In genomic region chr4:23856630-23857029, GRCh38 we compare ENCODE assay signal across 24 cellular contexts. TPM values are rescaled to one million over a fixed set of nuclear protein-coding genes. Genes with fewer than 3 reads are reported as not detected.
A peak's percentile ranks its signal among the peaks of the same experiment; 100 is the strongest.
DNase-seq lines count a peak whose midpoint lies in the region; ATAC-seq and TF ChIP-seq lines count a peak whose summit lies in the region.
"Had no signal": no experiment of that assay in that cellular context is flagged by ENCODE, and none has a peak within 500 bp of the region (broad histone marks: within the 10 kb centered on the region; RNA-seq: fewer than 3 reads in every experiment).

No MANE protein-coding gene starts in this region.

- H3F3A ChIP-seq in GM23338 (replicated peaks; ENCODE audit: low read depth): no peaks in the 10 kb centered on the region

- H3K36me3 ChIP-seq in right lobe of liver (no peaks in the 10 kb centered on the region), suprapubic skin (no peaks in the 10 kb centered on the region), GM23338 (ENCODE audit: insufficient read depth) (no peaks in the 10 kb centered on the region), ascending aorta (no peaks in the 10 kb centered on the region)
- H3K36me3 ChIP-seq: spleen had no signal

- peaks cover 0 to 27% (median 3%) of the 10 kb centered on the region in 4 donors for H3K4me1 ChIP-seq in right lobe of liver
- H3K4me1 ChIP-seq in suprapubic skin: no peaks in the 10 kb centered on the region
- peaks cover 5% of the 10 kb centered on the region; the same call in 1 of the 2 replicates for H3K4me1 ChIP-seq in GM23338 (ENCODE audit: insufficient read depth)
- no peaks in the 10 kb centered on the region for H3K4me1 ChIP-seq in ascending aorta
- H3K4me1 ChIP-seq: spleen had no signal

- H3K4me3 ChIP-seq in right lobe of liver (no peak overlapping the region), suprapubic skin (no peak overlapping the region), GM23338 (no peak overlapping the region), ascending aorta (no peak overlapping the region)
- H3K4me3 ChIP-seq: GM12878, spleen had no signal

- H3K36me3 Mint-ChIP-seq in GM23338 (ENCODE audit: low read depth): no peaks in the 10 kb centered on the region; the same call in 2 of the 3 replicates
- H3K36me3 Mint-ChIP-seq: activated naive CD4-positive, alpha-beta T cell treated with anti-CD3 and anti-CD28 coated beads, Interleukin-2, amount 50 U/mL, for 24 hours; brain; naive thymus-derived CD8-positive, alpha-beta T cell had no signal

- H3K9me2 ChIP-seq in GM23338 (ENCODE audit: insufficient read depth): peaks cover 3% of the 10 kb centered on the region; the same call in 1 of the 2 replicates

- H3K4me2 ChIP-seq in GM23338: no peak overlapping the region

- ATAC-seq in right lobe of liver: peak in 3 of 4 donors; percentile 52 to 69 (median 62)
- no peak for ATAC-seq in GM23338
- no peak for ATAC-seq in HG03108 (IDR thresholded peaks at IDR 0.05; ENCODE audit: unreplicated experiment)
- ATAC-seq: GM12878; naive thymus-derived CD8-positive, alpha-beta T cell had no signal

- TF ChIP-seq POLR2A in right lobe of liver (IDR thresholded peaks at IDR 0.05): no peak
- no peak for TF ChIP-seq POLR2A in suprapubic skin (IDR thresholded peaks at IDR 0.05)

- no peak for TF ChIP-seq EP300 in suprapubic skin (IDR thresholded peaks at IDR 0.05)

- H4K20me1 ChIP-seq in GM23338 (replicated peaks; ENCODE audit: insufficient read depth): no peaks in the 10 kb centered on the region

- no peaks in the 10 kb centered on the region for H3K79me2 ChIP-seq in GM23338 (replicated peaks; ENCODE audit: insufficient read depth)

- WGBS in right lobe of liver (ENCODE audit: insufficient coverage, low coverage, low lambda C conversion rate, missing lambda C conversion rate): 20% methylated on average over 3 of the region's 3 CpGs
- 62% methylated on average over 3 of the region's 3 CpGs for WGBS in suprapubic skin

- intact Hi-C loops in right lobe of liver (cut with DNase I): no loop called here
- intact Hi-C loops in ascending aorta (cut with DNase I): no loop called here

- H3K9me3 ChIP-seq in right lobe of liver: no peaks in the 10 kb centered on the region
- H3K9me3 ChIP-seq in suprapubic skin: no peaks in the 10 kb centered on the region
- no peaks in the 10 kb centered on the region for H3K9me3 ChIP-seq in ascending aorta
- H3K9me3 ChIP-seq: BE2C, spleen had no signal

- H3K27me3 ChIP-seq in right lobe of liver: no peaks in the 10 kb centered on the region
- H3K27me3 ChIP-seq in suprapubic skin: no peaks in the 10 kb centered on the region
- H3K27me3 ChIP-seq in GM23338 (ENCODE audit: insufficient read depth): no peaks in the 10 kb centered on the region
- no peaks in the 10 kb centered on the region for H3K27me3 ChIP-seq in ascending aorta
- H3K27me3 ChIP-seq: BE2C, spleen had no signal

- TF ChIP-seq CTCF in right lobe of liver (IDR thresholded peaks at IDR 0.05): no peak
- no peak for TF ChIP-seq CTCF in suprapubic skin (IDR thresholded peaks at IDR 0.05)
- TF ChIP-seq CTCF in GM23338 (conservative IDR thresholded peaks at IDR 0.05; ENCODE audit: low read depth in 2 of 2): no peak
- TF ChIP-seq CTCF in ascending aorta (IDR thresholded peaks at IDR 0.05): no peak

- no peak overlapping the region for H3K4me3 Mint-ChIP-seq in GM23338
- H3K4me3 Mint-ChIP-seq: activated CD4-positive, alpha-beta memory T cell treated with anti-CD3 and anti-CD28 coated beads, Interleukin-2, amount 10 ng/mL, durations not matched to agents 7 days and 5 days; activated naive CD4-positive, alpha-beta T cell treated with anti-CD3 and anti-CD28 coated beads, Interleukin-2, amount 50 U/mL, for 24 hours; activated T-cell treated with anti-CD3 and anti-CD28 coated beads, Interleukin-2, amount 50 U/mL, for 24 hours; brain; naive thymus-derived CD8-positive, alpha-beta T cell had no signal

- H3K27ac Mint-ChIP-seq in GM23338: no peak overlapping the region
- H3K27ac Mint-ChIP-seq: activated CD4-positive, alpha-beta memory T cell treated with anti-CD3 and anti-CD28 coated beads, Interleukin-2, amount 10 ng/mL, durations not matched to agents 7 days and 5 days; activated naive CD4-positive, alpha-beta T cell treated with anti-CD3 and anti-CD28 coated beads, Interleukin-2, amount 50 U/mL, for 24 hours; activated T-cell treated with anti-CD3 and anti-CD28 coated beads, Interleukin-2, amount 50 U/mL, for 24 hours; naive thymus-derived CD8-positive, alpha-beta T cell had no signal

- DNase-seq in NCI-H2196 (lab: John Stamatoyannopoulos, UW; ENCODE audit: unreplicated experiment) (peak; percentile 28), NCI-H2196 treated with DMSO at 0.1 percent for 48 hours (lab: John Stamatoyannopoulos, UW; ENCODE audit: unreplicated experiment) (no peak), cerebellum (ENCODE audit: low spot score) (peak; percentile 5), right lobe of liver (peak; percentile 60 to 73 (median 68)), suprapubic skin (ENCODE audit: low spot score in 2 of 2) (no peak), GM23338 (ENCODE audit: low spot score) (no peak), ascending aorta (ENCODE audit: low spot score in 2 of 2) (no peak)
- DNase-seq: 8988T; activated CD4-positive, alpha-beta memory T cell treated with anti-CD3 and anti-CD28 coated beads, Interleukin-2, amount 10 ng/mL, durations not matched to agents 7 days and 5 days; activated T-cell treated with anti-CD3 and anti-CD28 coated beads, Interleukin-2, amount 50 U/mL, for 24 hours; BE2C; GDM1; naive thymus-derived CD8-positive, alpha-beta T cell; NCI-H187; NCI-H510A; SHP77 treated with DMSO at 0.1 percent for 48 hours; spleen; T-helper 1 cell had no signal

- no peaks in the 10 kb centered on the region for H3K27me3 Mint-ChIP-seq in GM23338 (ENCODE audit: insufficient read depth, low read depth, poor library complexity)
- H3K27me3 Mint-ChIP-seq: activated CD4-positive, alpha-beta memory T cell treated with anti-CD3 and anti-CD28 coated beads, Interleukin-2, amount 10 ng/mL, durations not matched to agents 7 days and 5 days; activated naive CD4-positive, alpha-beta T cell treated with anti-CD3 and anti-CD28 coated beads, Interleukin-2, amount 50 U/mL, for 24 hours; activated T-cell treated with anti-CD3 and anti-CD28 coated beads, Interleukin-2, amount 50 U/mL, for 24 hours; brain had no signal

- peaks cover 10% of the 10 kb centered on the region for H3K4me1 Mint-ChIP-seq in GM23338
- H3K4me1 Mint-ChIP-seq: activated CD4-positive, alpha-beta memory T cell treated with anti-CD3 and anti-CD28 coated beads, Interleukin-2, amount 10 ng/mL, durations not matched to agents 7 days and 5 days; activated naive CD4-positive, alpha-beta T cell treated with anti-CD3 and anti-CD28 coated beads, Interleukin-2, amount 50 U/mL, for 24 hours; naive thymus-derived CD8-positive, alpha-beta T cell had no signal

- H3K27ac ChIP-seq in right lobe of liver (peak overlapping the region in 1 of 3 donors; percentile 33), suprapubic skin (peak overlapping the region; percentile 2), GM23338 (ENCODE audit: low read depth) (no peak overlapping the region), ascending aorta (no peak overlapping the region)
- H3K27ac ChIP-seq: epithelial cell of prostate, VCaP had no signal

- no peak overlapping the region for H2AFZ ChIP-seq in GM23338

- no peaks in the 10 kb centered on the region; the same call in 1 of the 3 replicates for H3K9me3 Mint-ChIP-seq in GM23338
- H3K9me3 Mint-ChIP-seq: activated naive CD4-positive, alpha-beta T cell treated with anti-CD3 and anti-CD28 coated beads, Interleukin-2, amount 50 U/mL, for 24 hours; brain had no signal

TF ChIP-seq in GM23338, 12 proteins besides CTCF, POLR2A, EP300 and RAD21 (continues in another document):
- TF ChIP-seq ZNF331 (CRISPR knock-in tag; IDR thresholded peaks at IDR 0.05; ENCODE audit: low read depth): no peak

RNA-seq across cellular contexts. Expression of gene PPARGC1A, which starts 33.2 kb away (rescaled TPM):
- total RNA-seq in cerebellum (14.3 TPM), right lobe of liver (10 to 100 TPM; 13.8 to 61.0 (median 37.6) TPM), suprapubic skin (10 to 100 TPM; 10.5 to 33.4 (median 13.2) TPM), ascending aorta (1.7 TPM)
- 0.54 and 3.3 TPM in 2 replicates for total RNA-seq in GM23338 (2014; rRNA removed; shearing (Covaris generic))
- 0.12 and 0.76 TPM in 2 replicates for polyA plus RNA-seq in GM23338 (2016; fragmentation: Nextera tagmentation; extraction: Ambion mirVana)
- total RNA-seq: activated CD4-positive, alpha-beta memory T cell treated with anti-CD3 and anti-CD28 coated beads, Interleukin-2, amount 10 ng/mL, durations not matched to agents 7 days and 5 days; naive thymus-derived CD8-positive, alpha-beta T cell had no signal
- polyA plus RNA-seq: naive thymus-derived CD8-positive, alpha-beta T cell had no signal

Comparison
In these comparisons a context has a peak if more than half of its experiments do, and no peak if none do; other contexts are left out.
1. DNase-seq: peak in NCI-H2196 (single experiment), cerebellum (single experiment) and right lobe of liver (3 of 3); none in NCI-H2196 treated with DMSO at 0.1 percent for 48 hours (single experiment), suprapubic skin (0 of 2), GM23338 (single experiment) and ascending aorta (0 of 2).
2. ATAC-seq: peak in right lobe of liver (3 of 4); none in GM23338 (single experiment) and HG03108 (single experiment).